18 cellular contexts compared by ENCODE assay signal in genomic region chrY:16616201-16616975, GRCh38.
"Had no signal": no experiment of that assay in that cellular context is flagged by ENCODE, and none has a peak within 500 bp of the region (broad histone marks: within the 10 kb centered on the region; RNA-seq: fewer than 3 reads in every experiment).

No MANE protein-coding gene starts in this region.

- DNase-seq: activated CD4-positive, alpha-beta T cell treated with anti-CD3 and anti-CD28 coated beads, Interleukin-2, amount 50 U/mL, for 4 hours; activated effector memory CD4-positive, alpha-beta T cell treated with anti-CD3 and anti-CD28 coated beads, Interleukin-2, amount 50 U/mL, for 16 hours; activated T-cell treated with anti-CD3 and anti-CD28 coated beads, Interleukin-2, amount 50 U/mL, for 72 hours; erythroblast; left cardiac atrium; natural killer cell; ovary; right lobe of liver; stimulated activated CD4-positive, alpha-beta T cell treated with anti-CD3 and anti-CD28 coated beads, Interleukin-4, amount 100 ng/mL, for 4 hours; SW 1271; T-helper 2 cell; testis; upper lobe of left lung had no signal

- H3K27me3 ChIP-seq: breast epithelium, ovary, right lobe of liver, testis, upper lobe of left lung had no signal

- FAIRE-seq: astrocyte, TTC549 had no signal

- H3K36me3 ChIP-seq: breast epithelium, ovary, right lobe of liver, upper lobe of left lung had no signal

- H3K9me3 ChIP-seq: breast epithelium, ovary, right lobe of liver, testis, upper lobe of left lung had no signal

- H3K4me1 ChIP-seq: breast epithelium, right lobe of liver, testis, upper lobe of left lung had no signal

- H3K27ac ChIP-seq: breast epithelium, ovary, right lobe of liver, testis, upper lobe of left lung had no signal

- H3K4me3 ChIP-seq: breast epithelium, ovary, right lobe of liver, smooth muscle cell, testis, upper lobe of left lung had no signal

- ATAC-seq: activated T-cell treated with anti-CD3 and anti-CD28 coated beads, Interleukin-2, amount 50 U/mL, for 72 hours; left cardiac atrium; natural killer cell; right lobe of liver; stimulated activated memory B cell treated with anti-CD40 and anti-IgM and Interleukin-4, amounts not matched to agents 10 μg/mL and 1 μg/mL and 100 μg/mL, for 72 hours had no signal
